In genomic region chr18:2882201-2882600, GRCh38 we compare ENCODE assay signal across 9 cellular contexts. TPM values are rescaled to one million over a fixed set of nuclear protein-coding genes. Genes with fewer than 3 reads are reported as not detected.
DNase-seq lines count a peak whose midpoint lies in the region; ATAC-seq, FAIRE-seq and TF ChIP-seq lines count a peak whose summit lies in the region.
"Had no signal": no experiment of that assay in that cellular context is flagged by ENCODE, and none has a peak within 500 bp of the region (broad histone marks: within the 10 kb centered on the region; RNA-seq: fewer than 3 reads in every experiment).

No MANE protein-coding gene starts in this region.

- no peaks in the 10 kb centered on the region for H3K9me3 ChIP-seq in cardiac muscle cell (ENCODE audit: low read depth)
- H3K9me3 ChIP-seq in right cardiac atrium (ENCODE audit: control insufficient read depth, low read length): no peaks in the 10 kb centered on the region
- H3K9me3 ChIP-seq in uterus: no peaks in the 10 kb centered on the region
- H3K9me3 ChIP-seq in neural progenitor cell (ENCODE audit: low read depth): no peaks in the 10 kb centered on the region

- no peak for TF ChIP-seq POLR2A in uterus (IDR thresholded peaks at IDR 0.05)
- TF ChIP-seq POLR2A in GM12892 (IDR thresholded peaks at IDR 0.05; ENCODE audit: low read depth, low read length): no peak

- peaks cover 2% of the 10 kb centered on the region for H3K27me3 Mint-ChIP-seq in activated naive CD8-positive, alpha-beta T cell treated with anti-CD3 and anti-CD28 coated beads, Interleukin-2, amount 10 ng/mL, durations not matched to agents 7 days and 5 days
- H3K27me3 Mint-ChIP-seq in naive thymus-derived CD8-positive, alpha-beta T cell: no peaks in the 10 kb centered on the region
- H3K27me3 Mint-ChIP-seq in neural progenitor cell (ENCODE audit: insufficient read depth, low read depth): peaks cover 12% of the 10 kb centered on the region

- H3K27ac ChIP-seq in cardiac muscle cell: peak overlapping the region; percentile 74
- H3K27ac ChIP-seq in right cardiac atrium (ENCODE audit: low read length): no peak overlapping the region
- peak overlapping the region; percentile 96 to 98 for H3K27ac ChIP-seq in uterus
- no peak overlapping the region for H3K27ac ChIP-seq in neural progenitor cell
- H3K27ac ChIP-seq: WERI-Rb-1 had no signal

- H3K27me3 ChIP-seq in cardiac muscle cell: no peaks in the 10 kb centered on the region
- H3K27me3 ChIP-seq in right cardiac atrium (ENCODE audit: control insufficient read depth, insufficient read depth): no peaks in the 10 kb centered on the region
- H3K27me3 ChIP-seq in uterus: no peaks in the 10 kb centered on the region
- no peaks in the 10 kb centered on the region for H3K27me3 ChIP-seq in neural progenitor cell

- intact Hi-C loops in right cardiac atrium (cut with DNase I): no loop called here
- intact Hi-C loops in uterus (cut with DNase I; ENCODE audit: low total_unique reads): no loop called here
- intact Hi-C loops in sciatic nerve (cut with DNase I): no loop called here

- no peak for DNase-seq in cardiac muscle cell (ENCODE audit: low read depth in 1 of 2, low spot score in 1 of 2)
- DNase-seq in right cardiac atrium: no peak
- DNase-seq in activated naive CD8-positive, alpha-beta T cell treated with anti-CD3 and anti-CD28 coated beads, Interleukin-2, amount 10 ng/mL, durations not matched to agents 7 days and 5 days: no peak
- no peak for DNase-seq in naive thymus-derived CD8-positive, alpha-beta T cell
- no peak for DNase-seq in uterus
- no peak for DNase-seq in sciatic nerve (ENCODE audit: low spot score)
- no peak for DNase-seq in GM12892 (ENCODE audit: insufficient read length)
- no peak for DNase-seq in neural progenitor cell (ENCODE audit: low spot score)
- DNase-seq: WERI-Rb-1 had no signal

- H3K4me3 Mint-ChIP-seq in activated naive CD8-positive, alpha-beta T cell treated with anti-CD3 and anti-CD28 coated beads, Interleukin-2, amount 10 ng/mL, durations not matched to agents 7 days and 5 days: no peak overlapping the region
- peak overlapping the region in 5 of 10 donors; percentile 14 to 77 (median 55) for H3K4me3 Mint-ChIP-seq in naive thymus-derived CD8-positive, alpha-beta T cell
- H3K4me3 Mint-ChIP-seq in neural progenitor cell: no peak overlapping the region

- peaks cover 8% of the 10 kb centered on the region for H3K36me3 Mint-ChIP-seq in activated naive CD8-positive, alpha-beta T cell treated with anti-CD3 and anti-CD28 coated beads, Interleukin-2, amount 10 ng/mL, durations not matched to agents 7 days and 5 days
- peaks cover 0 to 7% (median 7%) of the 10 kb centered on the region in 3 donors for H3K36me3 Mint-ChIP-seq in naive thymus-derived CD8-positive, alpha-beta T cell
- peaks cover 1% of the 10 kb centered on the region for H3K36me3 Mint-ChIP-seq in neural progenitor cell

- peaks cover 16% of the 10 kb centered on the region for H3K4me1 ChIP-seq in cardiac muscle cell (ENCODE audit: low read depth)
- H3K4me1 ChIP-seq in right cardiac atrium (ENCODE audit: control insufficient read depth, insufficient read depth, low read length): no peaks in the 10 kb centered on the region
- peaks cover 10 to 16% of the 10 kb centered on the region in 2 donors for H3K4me1 ChIP-seq in uterus
- no peaks in the 10 kb centered on the region for H3K4me1 ChIP-seq in neural progenitor cell

- H4K20me1 ChIP-seq in neural progenitor cell (ENCODE audit: low read depth): no peaks in the 10 kb centered on the region

- TF ChIP-seq CTCF in cardiac muscle cell (IDR thresholded peaks at IDR 0.05; ENCODE audit: low read depth, low read length) (no peak), uterus (IDR thresholded peaks at IDR 0.05) (no peak), neural progenitor cell (IDR thresholded peaks at IDR 0.05) (no peak)

- no peaks in the 10 kb centered on the region for H3K79me2 ChIP-seq in neural progenitor cell (ENCODE audit: low read depth)

- FAIRE-seq in GM12892 (lab: Jason Lieb, UNC): no peak

- ATAC-seq in right cardiac atrium (no peak), sciatic nerve (no peak)
- no peak for ATAC-seq in activated naive CD8-positive, alpha-beta T cell treated with anti-CD3 and anti-CD28 coated beads, Interleukin-2, amount 10 ng/mL, durations not matched to agents 7 days and 5 days (ENCODE audit: low read depth)
- no peak for ATAC-seq in naive thymus-derived CD8-positive, alpha-beta T cell

- H3F3A ChIP-seq in neural progenitor cell (ENCODE audit: low read depth): no peaks in the 10 kb centered on the region

- POLR2A ChIA-PET in activated naive CD8-positive, alpha-beta T cell treated with anti-CD3 and anti-CD28 coated beads, Interleukin-2, amount 10 ng/mL, durations not matched to agents 7 days and 5 days (lab: Charles Lee): no interaction called here
- POLR2A ChIA-PET in naive thymus-derived CD8-positive, alpha-beta T cell (lab: Charles Lee): interaction anchor here (2.2 kb wide), 1 partner anchor 11 kb away, joined by 9 read pairs; no protein-coding TSS in a partner anchor

- peak overlapping the region; percentile 76 for H3K27ac Mint-ChIP-seq in activated naive CD8-positive, alpha-beta T cell treated with anti-CD3 and anti-CD28 coated beads, Interleukin-2, amount 10 ng/mL, durations not matched to agents 7 days and 5 days
- H3K27ac Mint-ChIP-seq in naive thymus-derived CD8-positive, alpha-beta T cell: peak overlapping the region in 8 of 10 donors; percentile 44 to 95 (median 82)
- no peak overlapping the region for H3K27ac Mint-ChIP-seq in neural progenitor cell

- H3K9ac ChIP-seq in neural progenitor cell: no peak overlapping the region

- H3K4me3 ChIP-seq in cardiac muscle cell: no peak overlapping the region
- H3K4me3 ChIP-seq in right cardiac atrium (ENCODE audit: low read length): no peak overlapping the region
- H3K4me3 ChIP-seq in uterus: no peak overlapping the region
- no peak overlapping the region for H3K4me3 ChIP-seq in neural progenitor cell

- H3K4me2 ChIP-seq in neural progenitor cell: no peak overlapping the region

- H3K36me3 ChIP-seq in cardiac muscle cell: peaks cover 14% of the 10 kb centered on the region
- no peaks in the 10 kb centered on the region for H3K36me3 ChIP-seq in uterus
- no peaks in the 10 kb centered on the region for H3K36me3 ChIP-seq in neural progenitor cell
- H3K36me3 ChIP-seq: WERI-Rb-1 had no signal

- no peak overlapping the region for H2AFZ ChIP-seq in neural progenitor cell (replicated peaks)

- peaks cover 19% of the 10 kb centered on the region for H3K4me1 Mint-ChIP-seq in activated naive CD8-positive, alpha-beta T cell treated with anti-CD3 and anti-CD28 coated beads, Interleukin-2, amount 10 ng/mL, durations not matched to agents 7 days and 5 days
- H3K4me1 Mint-ChIP-seq in naive thymus-derived CD8-positive, alpha-beta T cell: peaks cover 14 to 44% (median 32%) of the 10 kb centered on the region in 4 donors
- H3K4me1 Mint-ChIP-seq in neural progenitor cell: peaks cover 33% of the 10 kb centered on the region

- H3K9me3 Mint-ChIP-seq in activated naive CD8-positive, alpha-beta T cell treated with anti-CD3 and anti-CD28 coated beads, Interleukin-2, amount 10 ng/mL, durations not matched to agents 7 days and 5 days: peaks cover 9% of the 10 kb centered on the region
- peaks cover under 1 to 13% (median 9%) of the 10 kb centered on the region in 9 donors for H3K9me3 Mint-ChIP-seq in naive thymus-derived CD8-positive, alpha-beta T cell
- H3K9me3 Mint-ChIP-seq in neural progenitor cell: peaks cover 17% of the 10 kb centered on the region

- 76% methylated on average over 4 of the region's 4 CpGs for WGBS in right cardiac atrium

RNA-seq across cellular contexts. Expression of gene EMILIN2, which starts 35.4 kb away (rescaled TPM):
- 75.9 and 134 TPM in 2 replicates for total RNA-seq in cardiac muscle cell
- 96.8 and 116 TPM in 2 replicates for polyA plus RNA-seq in cardiac muscle cell
- total RNA-seq in right cardiac atrium: 1 to 10 TPM; 6.4 to 8.4 (median 7.3) TPM
- 3.8 TPM for polyA plus RNA-seq in right cardiac atrium
- 10 to 100 TPM; 23.3 to 27.7 TPM for total RNA-seq in activated naive CD8-positive, alpha-beta T cell treated with anti-CD3 and anti-CD28 coated beads, Interleukin-2, amount 10 ng/mL, durations not matched to agents 7 days and 5 days
- total RNA-seq in naive thymus-derived CD8-positive, alpha-beta T cell: 1 to 10 TPM; 4.6 to 5.1 TPM
- 1 to 10 TPM; 1.1 to 2.5 (median 1.6) TPM for polyA plus RNA-seq in naive thymus-derived CD8-positive, alpha-beta T cell
- 10 to 100 TPM; 25.6 to 60.2 (median 43.2) TPM for total RNA-seq in uterus
- total RNA-seq in sciatic nerve: 25.1 TPM
- polyA plus RNA-seq in GM12892 (2012; ENCODE audit: missing spikeins): 3.8 TPM
- 2.2 and 10.7 TPM in 2 replicates for total RNA-seq in neural progenitor cell (ENCODE audit: low replicate concordance)

Comparison
In these comparisons a context has a peak if more than half of its experiments do, and no peak if none do; other contexts are left out.
1. H3K27ac ChIP-seq: peak in cardiac muscle cell (single experiment) and uterus (2 of 2); none in right cardiac atrium (single experiment) and neural progenitor cell (single experiment).